In the genomic region with DNA sequence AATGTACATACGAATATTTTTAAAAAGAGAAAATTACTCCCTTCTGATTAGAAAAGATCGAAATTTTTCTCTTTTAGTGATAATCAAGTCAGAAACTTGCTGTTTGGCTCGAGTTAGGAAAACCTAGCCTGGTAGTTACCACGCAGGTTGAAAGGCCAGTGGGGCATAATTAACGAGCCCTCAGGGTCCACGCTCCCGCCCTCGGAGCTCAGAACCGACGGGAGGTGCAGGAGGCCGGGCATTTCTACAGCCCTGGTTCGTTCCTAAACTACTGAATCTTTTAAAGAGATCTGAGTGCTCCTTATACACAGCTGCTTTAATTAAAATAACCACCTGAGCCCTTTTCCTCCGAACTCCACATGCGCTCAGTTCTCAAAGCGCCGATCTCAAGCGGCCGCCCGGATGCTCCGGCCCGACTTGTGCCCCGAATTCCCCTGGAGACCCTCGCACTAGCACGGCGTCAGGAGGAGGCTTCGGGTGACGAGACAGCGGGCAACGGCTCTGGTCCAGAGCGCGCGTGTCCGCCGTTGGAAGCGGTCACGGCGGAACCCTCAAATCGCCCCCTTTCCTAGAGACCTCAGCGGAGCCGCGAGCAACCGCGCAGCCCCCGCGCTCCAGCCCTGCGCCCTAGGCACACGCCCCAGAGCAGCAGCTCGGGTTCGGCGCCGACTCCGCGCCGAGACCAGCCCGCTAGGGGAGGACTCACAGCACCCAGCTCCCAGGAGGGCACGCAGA, we compare ENCODE assay signal across 8 cellular contexts. TPM values are rescaled to one million over a fixed set of nuclear protein-coding genes. Genes with fewer than 3 reads are reported as not detected.
DNase-seq lines count a peak whose midpoint lies in the region; ATAC-seq, FAIRE-seq and TF ChIP-seq lines count a peak whose summit lies in the region.

No MANE protein-coding gene starts in this region.

- TF ChIP-seq CTCF in AG09309 (IDR thresholded peaks at IDR 0.05; ENCODE audit: control insufficient read depth, insufficient read depth, low read depth, low read length, missing control alignments): no peak
- TF ChIP-seq CTCF in HL-60 (IDR thresholded peaks at IDR 0.05; ENCODE audit: insufficient read depth, low read length): no peak
- no peak for TF ChIP-seq CTCF in kidney (IDR thresholded peaks at IDR 0.05; ENCODE audit: borderline replicate concordance, extremely low read depth, insufficient read depth)

- no peak for DNase-seq in AG09309 (ENCODE audit: low read depth)
- no peak for DNase-seq in HL-60 (ENCODE audit: low read depth in 1 of 2, low spot score in 1 of 2)
- no peak for DNase-seq in kidney
- no peak for DNase-seq in superior temporal gyrus (ENCODE audit: extremely low spot score)
- DNase-seq in GM12892 (ENCODE audit: insufficient read length): no peak

- intact Hi-C loops in kidney (cut with DNase I): no loop called here

- peak; percentile 1 for ATAC-seq in GM18868 (IDR thresholded peaks at IDR 0.05; ENCODE audit: unreplicated experiment)

- H3K4me3 ChIP-seq in AG09309 (ENCODE audit: control insufficient read depth, low read depth, low read length) (peak overlapping the region; percentile 55), HL-60 (replicated peaks; ENCODE audit: insufficient read depth, low read length) (peak overlapping the region; percentile 94), kidney (ENCODE audit: low read length in 2 of 2) (peak overlapping the region; percentile 75 to 97), stomach smooth muscle (ENCODE audit: low read length in 2 of 2) (peak overlapping the region; percentile 93 to 95)

- no peak for TF ChIP-seq POLR2A in GM12892 (IDR thresholded peaks at IDR 0.05; ENCODE audit: low read depth, low read length)

- 0 to 1% (median 1%) methylated on average over 56 of the region's 56 CpGs for WGBS in adipose tissue, 3 donors

- H3K27me3 ChIP-seq in HL-60 (ENCODE audit: insufficient read depth, poor library complexity, severe bottlenecking): no peaks in the 10 kb centered on the region
- H3K27me3 ChIP-seq in stomach smooth muscle (ENCODE audit: control insufficient read depth in 1 of 2, insufficient read depth in 2 of 2, low read length in 2 of 2): no peaks in the 10 kb centered on the region

- H3K4me1 ChIP-seq in kidney (ENCODE audit: control insufficient read depth in 1 of 2, insufficient read depth in 1 of 2, low read depth in 1 of 2, low read length in 2 of 2): peaks cover 14 to 18% of the 10 kb centered on the region in 2 donors
- peaks cover 18% of the 10 kb centered on the region for H3K4me1 ChIP-seq in stomach smooth muscle (ENCODE audit: control insufficient read depth, insufficient read depth, low read length)

- no peak for FAIRE-seq in kidney (lab: Jason Lieb, UNC)
- no peak for FAIRE-seq in GM12892 (lab: Jason Lieb, UNC)

- H3K9me3 ChIP-seq in kidney (ENCODE audit: control insufficient read depth in 1 of 2, low read length in 2 of 2) (no peaks in the 10 kb centered on the region), stomach smooth muscle (ENCODE audit: control insufficient read depth in 2 of 2, low read length in 2 of 2) (no peaks in the 10 kb centered on the region)

- H3K27ac ChIP-seq in HL-60 (replicated peaks): peak overlapping the region; percentile 88
- peak overlapping the region; percentile 68 for H3K27ac ChIP-seq in adipose tissue (ENCODE audit: low read depth, low read length)
- peak overlapping the region; percentile 92 to 93 for H3K27ac ChIP-seq in kidney (ENCODE audit: low read depth in 2 of 2, low read length in 2 of 2)
- peak overlapping the region; percentile 89 for H3K27ac ChIP-seq in stomach smooth muscle (ENCODE audit: low read length)

- peak overlapping the region; percentile 50 to 89 for H3K9ac ChIP-seq in kidney (ENCODE audit: low read length in 2 of 2)
- H3K9ac ChIP-seq in stomach smooth muscle (ENCODE audit: low read length in 2 of 2): peak overlapping the region; percentile 83 to 86

- H3K36me3 ChIP-seq in kidney (ENCODE audit: control insufficient read depth in 1 of 2, insufficient read depth in 2 of 2, low read length in 2 of 2) (peaks cover 2 to 4% of the 10 kb centered on the region in 2 donors), stomach smooth muscle (ENCODE audit: control insufficient read depth in 2 of 2, insufficient read depth in 2 of 2, low read length in 2 of 2) (peaks cover 3 to 5% of the 10 kb centered on the region in 2 donors)

RNA-seq across cellular contexts. Expression of a gene that starts 0.4 kb away (rescaled TPM):
- polyA plus RNA-seq in adipose tissue (10 to 100 TPM in 2 of 3 donors, 1 to 10 TPM in 1; 7.9 to 12.9 (median 10.4) TPM), kidney (ENCODE audit: insufficient read depth, low read depth, low replicate concordance) (12.3 TPM)
- 45.0 TPM for total RNA-seq in kidney
- polyA plus RNA-seq in GM12892 (2012; ENCODE audit: missing spikeins): 23.0 TPM

RNA-seq across cellular contexts. Expression of a gene that starts 0.5 kb away (rescaled TPM):
- polyA plus RNA-seq in adipose tissue (10 to 100 TPM; 12.1 to 23.5 (median 21.1) TPM), kidney (ENCODE audit: insufficient read depth, low read depth, low replicate concordance) (10.9 TPM)
- 23.1 TPM for total RNA-seq in kidney
- 12.0 TPM for polyA plus RNA-seq in GM12892 (2012; ENCODE audit: missing spikeins)

RNA-seq across cellular contexts. Expression of a gene that starts 22.9 kb away (rescaled TPM):
- 10 to 100 TPM; 24.2 to 41.8 (median 30.0) TPM for polyA plus RNA-seq in adipose tissue
- 35.9 TPM for total RNA-seq in kidney
- 34.5 TPM for polyA plus RNA-seq in kidney (ENCODE audit: insufficient read depth, low read depth, low replicate concordance)
- polyA plus RNA-seq in GM12892 (2012; ENCODE audit: missing spikeins): 33.2 TPM

RNA-seq across cellular contexts. Expression of a gene that starts 50.0 kb away (rescaled TPM):
- 1 to 10 TPM in 1 of 3 donors, under 1 TPM in 2; 0.70 to 1.3 (median 0.76) TPM for polyA plus RNA-seq in adipose tissue
- total RNA-seq in kidney: 1.9 TPM
- 2.6 TPM for polyA plus RNA-seq in kidney (ENCODE audit: insufficient read depth, low read depth, low replicate concordance)
- 3.5 TPM for polyA plus RNA-seq in GM12892 (2012; ENCODE audit: missing spikeins)

RNA-seq across cellular contexts. Expression of a gene that starts 50.0 kb away (rescaled TPM):
- polyA plus RNA-seq in adipose tissue: 10 to 100 TPM; 16.3 to 25.3 (median 16.5) TPM
- 36.8 TPM for total RNA-seq in kidney
- polyA plus RNA-seq in kidney (ENCODE audit: insufficient read depth, low read depth, low replicate concordance): 22.3 TPM
- polyA plus RNA-seq in GM12892 (2012; ENCODE audit: missing spikeins): 29.0 TPM
